ENCODE assay signal across 2 cellular contexts in the genomic region with DNA sequence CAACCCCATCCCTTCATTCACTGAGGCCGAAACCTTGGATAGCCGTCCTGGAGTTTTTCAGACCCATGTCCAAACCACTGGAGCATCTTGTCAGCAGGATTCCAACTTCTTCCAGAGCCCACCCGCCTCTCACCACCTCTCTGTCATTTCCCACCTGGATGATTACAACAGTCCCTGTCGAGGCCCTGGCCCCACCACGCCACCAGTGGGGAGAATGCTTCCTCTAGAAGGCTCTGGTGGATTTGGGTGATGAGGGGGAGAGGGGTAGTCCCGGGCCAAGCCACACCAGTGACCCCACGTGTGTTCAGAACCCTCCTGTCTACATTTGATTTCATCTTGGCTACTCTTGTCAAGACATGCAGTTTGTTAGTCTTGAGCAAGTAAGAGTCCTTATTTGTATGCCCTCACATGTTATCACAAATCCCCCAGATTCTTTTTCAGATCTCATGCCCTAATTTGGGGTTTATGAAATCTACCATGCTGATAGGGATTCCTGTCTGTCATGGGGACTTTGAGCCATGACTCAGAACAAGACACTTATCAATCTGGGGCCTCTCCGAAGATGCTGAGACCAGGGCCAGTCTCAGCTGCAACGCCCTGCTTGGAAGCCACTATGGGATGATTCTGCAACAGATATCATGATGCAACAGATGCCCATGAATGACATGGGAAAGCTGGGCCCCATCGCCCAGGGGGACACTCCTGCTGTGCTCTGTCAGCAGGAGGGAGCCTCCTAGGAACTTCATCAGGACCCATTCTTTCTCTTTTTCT.
TF ChIP-seq lines count a peak whose summit lies in the region.

No MANE protein-coding gene starts in this region.

TF ChIP-seq in GM23338, 12 proteins besides CTCF, POLR2A, EP300 and RAD21 (continues in another document):
- TF ChIP-seq, protein P1, sequence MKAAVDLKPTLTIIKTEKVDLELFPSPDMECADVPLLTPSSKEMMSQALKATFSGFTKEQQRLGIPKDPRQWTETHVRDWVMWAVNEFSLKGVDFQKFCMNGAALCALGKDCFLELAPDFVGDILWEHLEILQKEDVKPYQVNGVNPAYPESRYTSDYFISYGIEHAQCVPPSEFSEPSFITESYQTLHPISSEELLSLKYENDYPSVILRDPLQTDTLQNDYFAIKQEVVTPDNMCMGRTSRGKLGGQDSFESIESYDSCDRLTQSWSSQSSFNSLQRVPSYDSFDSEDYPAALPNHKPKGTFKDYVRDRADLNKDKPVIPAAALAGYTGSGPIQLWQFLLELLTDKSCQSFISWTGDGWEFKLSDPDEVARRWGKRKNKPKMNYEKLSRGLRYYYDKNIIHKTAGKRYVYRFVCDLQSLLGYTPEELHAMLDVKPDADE (IDR thresholded peaks at IDR 0.05): no peak
- TF ChIP-seq, protein P2, sequence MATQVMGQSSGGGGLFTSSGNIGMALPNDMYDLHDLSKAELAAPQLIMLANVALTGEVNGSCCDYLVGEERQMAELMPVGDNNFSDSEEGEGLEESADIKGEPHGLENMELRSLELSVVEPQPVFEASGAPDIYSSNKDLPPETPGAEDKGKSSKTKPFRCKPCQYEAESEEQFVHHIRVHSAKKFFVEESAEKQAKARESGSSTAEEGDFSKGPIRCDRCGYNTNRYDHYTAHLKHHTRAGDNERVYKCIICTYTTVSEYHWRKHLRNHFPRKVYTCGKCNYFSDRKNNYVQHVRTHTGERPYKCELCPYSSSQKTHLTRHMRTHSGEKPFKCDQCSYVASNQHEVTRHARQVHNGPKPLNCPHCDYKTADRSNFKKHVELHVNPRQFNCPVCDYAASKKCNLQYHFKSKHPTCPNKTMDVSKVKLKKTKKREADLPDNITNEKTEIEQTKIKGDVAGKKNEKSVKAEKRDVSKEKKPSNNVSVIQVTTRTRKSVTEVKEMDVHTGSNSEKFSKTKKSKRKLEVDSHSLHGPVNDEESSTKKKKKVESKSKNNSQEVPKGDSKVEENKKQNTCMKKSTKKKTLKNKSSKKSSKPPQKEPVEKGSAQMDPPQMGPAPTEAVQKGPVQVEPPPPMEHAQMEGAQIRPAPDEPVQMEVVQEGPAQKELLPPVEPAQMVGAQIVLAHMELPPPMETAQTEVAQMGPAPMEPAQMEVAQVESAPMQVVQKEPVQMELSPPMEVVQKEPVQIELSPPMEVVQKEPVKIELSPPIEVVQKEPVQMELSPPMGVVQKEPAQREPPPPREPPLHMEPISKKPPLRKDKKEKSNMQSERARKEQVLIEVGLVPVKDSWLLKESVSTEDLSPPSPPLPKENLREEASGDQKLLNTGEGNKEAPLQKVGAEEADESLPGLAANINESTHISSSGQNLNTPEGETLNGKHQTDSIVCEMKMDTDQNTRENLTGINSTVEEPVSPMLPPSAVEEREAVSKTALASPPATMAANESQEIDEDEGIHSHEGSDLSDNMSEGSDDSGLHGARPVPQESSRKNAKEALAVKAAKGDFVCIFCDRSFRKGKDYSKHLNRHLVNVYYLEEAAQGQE (IDR thresholded peaks at IDR 0.05; ENCODE audit: unreplicated experiment): no peak
- TF ChIP-seq EZH2 (IDR thresholded peaks at IDR 0.05; ENCODE audit: low read depth, unreplicated experiment): no peak
- no peak for TF ChIP-seq JUNB (IDR thresholded peaks at IDR 0.05; ENCODE audit: unreplicated experiment)
- TF ChIP-seq NANOG (IDR thresholded peaks at IDR 0.05; ENCODE audit: borderline replicate concordance): no peak
- TF ChIP-seq, protein P3, sequence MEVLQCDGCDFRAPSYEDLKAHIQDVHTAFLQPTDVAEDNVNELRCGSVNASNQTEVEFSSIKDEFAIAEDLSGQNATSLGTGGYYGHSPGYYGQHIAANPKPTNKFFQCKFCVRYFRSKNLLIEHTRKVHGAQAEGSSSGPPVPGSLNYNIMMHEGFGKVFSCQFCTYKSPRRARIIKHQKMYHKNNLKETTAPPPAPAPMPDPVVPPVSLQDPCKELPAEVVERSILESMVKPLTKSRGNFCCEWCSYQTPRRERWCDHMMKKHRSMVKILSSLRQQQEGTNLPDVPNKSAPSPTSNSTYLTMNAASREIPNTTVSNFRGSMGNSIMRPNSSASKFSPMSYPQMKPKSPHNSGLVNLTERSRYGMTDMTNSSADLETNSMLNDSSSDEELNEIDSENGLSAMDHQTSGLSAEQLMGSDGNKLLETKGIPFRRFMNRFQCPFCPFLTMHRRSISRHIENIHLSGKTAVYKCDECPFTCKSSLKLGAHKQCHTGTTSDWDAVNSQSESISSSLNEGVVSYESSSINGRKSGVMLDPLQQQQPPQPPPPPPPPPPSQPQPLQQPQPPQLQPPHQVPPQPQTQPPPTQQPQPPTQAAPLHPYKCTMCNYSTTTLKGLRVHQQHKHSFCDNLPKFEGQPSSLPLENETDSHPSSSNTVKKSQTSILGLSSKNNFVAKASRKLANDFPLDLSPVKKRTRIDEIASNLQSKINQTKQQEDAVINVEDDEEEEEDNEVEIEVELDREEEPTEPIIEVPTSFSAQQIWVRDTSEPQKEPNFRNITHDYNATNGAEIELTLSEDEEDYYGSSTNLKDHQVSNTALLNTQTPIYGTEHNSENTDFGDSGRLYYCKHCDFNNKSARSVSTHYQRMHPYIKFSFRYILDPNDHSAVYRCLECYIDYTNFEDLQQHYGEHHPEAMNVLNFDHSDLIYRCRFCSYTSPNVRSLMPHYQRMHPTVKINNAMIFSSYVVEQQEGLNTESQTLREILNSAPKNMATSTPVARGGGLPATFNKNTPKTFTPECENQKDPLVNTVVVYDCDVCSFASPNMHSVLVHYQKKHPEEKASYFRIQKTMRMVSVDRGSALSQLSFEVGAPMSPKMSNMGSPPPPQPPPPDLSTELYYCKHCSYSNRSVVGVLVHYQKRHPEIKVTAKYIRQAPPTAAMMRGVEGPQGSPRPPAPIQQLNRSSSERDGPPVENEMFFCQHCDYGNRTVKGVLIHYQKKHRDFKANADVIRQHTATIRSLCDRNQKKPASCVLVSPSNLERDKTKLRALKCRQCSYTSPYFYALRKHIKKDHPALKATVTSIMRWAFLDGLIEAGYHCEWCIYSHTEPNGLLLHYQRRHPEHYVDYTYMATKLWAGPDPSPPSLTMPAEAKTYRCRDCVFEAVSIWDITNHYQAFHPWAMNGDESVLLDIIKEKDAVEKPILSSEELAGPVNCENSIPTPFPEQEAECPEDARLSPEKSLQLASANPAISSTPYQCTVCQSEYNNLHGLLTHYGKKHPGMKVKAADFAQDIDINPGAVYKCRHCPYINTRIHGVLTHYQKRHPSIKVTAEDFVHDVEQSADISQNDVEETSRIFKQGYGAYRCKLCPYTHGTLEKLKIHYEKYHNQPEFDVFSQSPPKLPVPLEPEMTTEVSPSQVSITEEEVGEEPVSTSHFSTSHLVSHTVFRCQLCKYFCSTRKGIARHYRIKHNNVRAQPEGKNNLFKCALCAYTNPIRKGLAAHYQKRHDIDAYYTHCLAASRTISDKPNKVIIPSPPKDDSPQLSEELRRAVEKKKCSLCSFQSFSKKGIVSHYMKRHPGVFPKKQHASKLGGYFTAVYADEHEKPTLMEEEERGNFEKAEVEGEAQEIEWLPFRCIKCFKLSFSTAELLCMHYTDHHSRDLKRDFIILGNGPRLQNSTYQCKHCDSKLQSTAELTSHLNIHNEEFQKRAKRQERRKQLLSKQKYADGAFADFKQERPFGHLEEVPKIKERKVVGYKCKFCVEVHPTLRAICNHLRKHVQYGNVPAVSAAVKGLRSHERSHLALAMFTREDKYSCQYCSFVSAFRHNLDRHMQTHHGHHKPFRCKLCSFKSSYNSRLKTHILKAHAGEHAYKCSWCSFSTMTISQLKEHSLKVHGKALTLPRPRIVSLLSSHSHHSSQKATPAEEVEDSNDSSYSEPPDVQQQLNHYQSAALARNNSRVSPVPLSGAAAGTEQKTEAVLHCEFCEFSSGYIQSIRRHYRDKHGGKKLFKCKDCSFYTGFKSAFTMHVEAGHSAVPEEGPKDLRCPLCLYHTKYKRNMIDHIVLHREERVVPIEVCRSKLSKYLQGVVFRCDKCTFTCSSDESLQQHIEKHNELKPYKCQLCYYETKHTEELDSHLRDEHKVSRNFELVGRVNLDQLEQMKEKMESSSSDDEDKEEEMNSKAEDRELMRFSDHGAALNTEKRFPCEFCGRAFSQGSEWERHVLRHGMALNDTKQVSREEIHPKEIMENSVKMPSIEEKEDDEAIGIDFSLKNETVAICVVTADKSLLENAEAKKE (CRISPR knock-in tag; IDR thresholded peaks at IDR 0.05): no peak
- TF ChIP-seq STAT1 (IDR thresholded peaks at IDR 0.05; ENCODE audit: unreplicated experiment): no peak

TF ChIP-seq in GM12878, 131 proteins besides CTCF, POLR2A, EP300 and RAD21 (continued from another document and continues in another):
- TF ChIP-seq, protein P4, sequence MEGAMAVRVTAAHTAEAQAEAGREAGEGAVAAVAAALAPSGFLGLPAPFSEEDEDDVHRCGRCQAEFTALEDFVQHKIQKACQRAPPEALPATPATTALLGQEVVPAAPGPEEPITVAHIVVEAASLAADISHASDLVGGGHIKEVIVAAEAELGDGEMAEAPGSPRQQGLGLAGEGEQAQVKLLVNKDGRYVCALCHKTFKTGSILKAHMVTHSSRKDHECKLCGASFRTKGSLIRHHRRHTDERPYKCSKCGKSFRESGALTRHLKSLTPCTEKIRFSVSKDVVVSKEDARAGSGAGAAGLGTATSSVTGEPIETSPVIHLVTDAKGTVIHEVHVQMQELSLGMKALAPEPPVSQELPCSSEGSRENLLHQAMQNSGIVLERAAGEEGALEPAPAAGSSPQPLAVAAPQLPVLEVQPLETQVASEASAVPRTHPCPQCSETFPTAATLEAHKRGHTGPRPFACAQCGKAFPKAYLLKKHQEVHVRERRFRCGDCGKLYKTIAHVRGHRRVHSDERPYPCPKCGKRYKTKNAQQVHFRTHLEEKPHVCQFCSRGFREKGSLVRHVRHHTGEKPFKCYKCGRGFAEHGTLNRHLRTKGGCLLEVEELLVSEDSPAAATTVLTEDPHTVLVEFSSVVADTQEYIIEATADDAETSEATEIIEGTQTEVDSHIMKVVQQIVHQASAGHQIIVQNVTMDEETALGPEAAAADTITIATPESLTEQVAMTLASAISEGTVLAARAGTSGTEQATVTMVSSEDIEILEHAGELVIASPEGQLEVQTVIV (IDR thresholded peaks at IDR 0.05; ENCODE audit: borderline replicate concordance, partially characterized antibody): no peak
- TF ChIP-seq MAX (IDR thresholded peaks at IDR 0.05; ENCODE audit: low read depth, low read length): no peak
- TF ChIP-seq, protein P5, sequence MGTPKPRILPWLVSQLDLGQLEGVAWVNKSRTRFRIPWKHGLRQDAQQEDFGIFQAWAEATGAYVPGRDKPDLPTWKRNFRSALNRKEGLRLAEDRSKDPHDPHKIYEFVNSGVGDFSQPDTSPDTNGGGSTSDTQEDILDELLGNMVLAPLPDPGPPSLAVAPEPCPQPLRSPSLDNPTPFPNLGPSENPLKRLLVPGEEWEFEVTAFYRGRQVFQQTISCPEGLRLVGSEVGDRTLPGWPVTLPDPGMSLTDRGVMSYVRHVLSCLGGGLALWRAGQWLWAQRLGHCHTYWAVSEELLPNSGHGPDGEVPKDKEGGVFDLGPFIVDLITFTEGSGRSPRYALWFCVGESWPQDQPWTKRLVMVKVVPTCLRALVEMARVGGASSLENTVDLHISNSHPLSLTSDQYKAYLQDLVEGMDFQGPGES (IDR thresholded peaks at IDR 0.05): no peak
- no peak for TF ChIP-seq ZNF622 (IDR thresholded peaks at IDR 0.05)
- no peak for TF ChIP-seq NFIC (IDR thresholded peaks at IDR 0.05; ENCODE audit: low read depth, low read length)
- TF ChIP-seq PKNOX1 (IDR thresholded peaks at IDR 0.05): peak; percentile 69; the same call in 1 of the 2 replicates
- no peak for TF ChIP-seq ZNF217 (IDR thresholded peaks at IDR 0.05)
- TF ChIP-seq SREBF1 (IDR thresholded peaks at IDR 0.05; ENCODE audit: low read length): no peak
- TF ChIP-seq BHLHE40 (IDR thresholded peaks at IDR 0.05; ENCODE audit: borderline replicate concordance in 1 of 2, low read depth in 2 of 2, low read length in 1 of 2): no peak; a peak in 1 of 4 replicates
- no peak for TF ChIP-seq EZH2 (IDR thresholded peaks at IDR 0.05; ENCODE audit: borderline replicate concordance, control insufficient read depth, low read depth, low read length)
- TF ChIP-seq POU2F2 (IDR thresholded peaks at IDR 0.05; ENCODE audit: borderline replicate concordance, low read depth, low read length): no peak
- no peak for TF ChIP-seq SPI1 (IDR thresholded peaks at IDR 0.05; ENCODE audit: borderline replicate concordance, insufficient read depth, low read depth, low read length)
- TF ChIP-seq IRF5 (IDR thresholded peaks at IDR 0.05; ENCODE audit: borderline replicate concordance): no peak
- 0 out of 2 replicates have a peak, but pooled peaks have one; percentile 54 for TF ChIP-seq IRF4 (IDR thresholded peaks at IDR 0.05; ENCODE audit: low read depth, low read length)
- peak; percentile 70 for TF ChIP-seq JUNB (IDR thresholded peaks at IDR 0.05)
- no peak for TF ChIP-seq E2F4 (IDR thresholded peaks at IDR 0.05; ENCODE audit: low read depth, low read length)
- TF ChIP-seq KDM1A (IDR thresholded peaks at IDR 0.05; ENCODE audit: borderline replicate concordance): no peak
- TF ChIP-seq STAT3 (IDR thresholded peaks at IDR 0.05; ENCODE audit: low read depth, low read length): no peak
- TF ChIP-seq SRF (IDR thresholded peaks at IDR 0.05; ENCODE audit: low read depth in 2 of 2, low read length in 2 of 2): peak; percentile 47 to 91
